Comparison of ENCODE assay signal across 8 cellular contexts in genomic region chr20:43844778-43845614, GRCh38.
A peak's percentile ranks its signal among the peaks of the same experiment; 100 is the strongest.
DNase-seq lines count a peak whose midpoint lies in the region; TF ChIP-seq lines count a peak whose summit lies in the region.

No MANE protein-coding gene starts in this region.

- WGBS in endodermal cell (ENCODE audit: insufficient coverage in 1 of 2, insufficient read length in 1 of 2), 2 experiments = 67 to 81% methylated on average over 3 to 6 of the region's 6 CpGs

- no peaks in the 10 kb centered on the region for H3K79me2 ChIP-seq in OCI-LY1 (ENCODE audit: insufficient read depth, low read length)

- no peak overlapping the region for H3K9ac ChIP-seq in OCI-LY1 (ENCODE audit: low read length)
- H3K9ac ChIP-seq in endodermal cell (ENCODE audit: extremely low read depth, low read length, poor library complexity, severe bottlenecking) = no peak overlapping the region

- 0 out of 2 replicates have a peak, but pooled peaks have one; percentile 4 for TF ChIP-seq CTCF in OCI-LY1 (IDR thresholded peaks at IDR 0.05; ENCODE audit: low read length)
- TF ChIP-seq CTCF in endodermal cell (conservative IDR thresholded peaks at IDR 0.05) = peak; percentile 38
- no peak for TF ChIP-seq CTCF in osteocyte (IDR thresholded peaks at IDR 0.05)

- H3K9me3 Mint-ChIP-seq in endodermal cell (no peaks in the 10 kb centered on the region), osteocyte (ENCODE audit: unreplicated experiment) (no peaks in the 10 kb centered on the region)

- no peak overlapping the region for H3K27ac ChIP-seq in OCI-LY1 (ENCODE audit: low read depth, low read length, poor library complexity, severe bottlenecking)
- H3K27ac ChIP-seq in endodermal cell (ENCODE audit: low read depth, low read length) = no peak overlapping the region

- H3K36me3 ChIP-seq in OCI-LY1 (ENCODE audit: insufficient read depth, low read length) = no peaks in the 10 kb centered on the region
- no peaks in the 10 kb centered on the region for H3K36me3 ChIP-seq in endodermal cell (ENCODE audit: control insufficient read depth, insufficient read depth, low read length)

- H3K27me3 Mint-ChIP-seq in endodermal cell (ENCODE audit: insufficient read depth) (no peaks in the 10 kb centered on the region), osteocyte (ENCODE audit: unreplicated experiment) (no peaks in the 10 kb centered on the region)

- H3F3A ChIP-seq in OCI-LY1 (ENCODE audit: insufficient read depth, low read length) = no peaks in the 10 kb centered on the region

- H3K4me2 ChIP-seq in OCI-LY1 (ENCODE audit: low read length) = no peak overlapping the region

- H3K27me3 ChIP-seq in OCI-LY1 (ENCODE audit: insufficient read depth, low read length) (no peaks in the 10 kb centered on the region), endodermal cell (ENCODE audit: control insufficient read depth, insufficient read depth, low read length, poor library complexity, severe bottlenecking) (no peaks in the 10 kb centered on the region)

- H3K4me1 ChIP-seq in OCI-LY1 (ENCODE audit: insufficient read depth, low read length, severe bottlenecking) = peaks cover 12% of the 10 kb centered on the region
- no peaks in the 10 kb centered on the region for H3K4me1 ChIP-seq in endodermal cell (ENCODE audit: control insufficient read depth, insufficient read depth, low read length)

- H3K9me2 ChIP-seq in OCI-LY1 (ENCODE audit: low read depth, low read length) = no peaks in the 10 kb centered on the region

- H3K4me3 ChIP-seq in OCI-LY1 (ENCODE audit: low read depth, low read length, poor library complexity, severe bottlenecking) (no peak overlapping the region), endodermal cell (ENCODE audit: low read length) (no peak overlapping the region)

- H3K4me3 Mint-ChIP-seq in endodermal cell = no peak overlapping the region
- H3K4me3 Mint-ChIP-seq in osteocyte (ENCODE audit: unreplicated experiment) = no peak overlapping the region

- H3K4me1 Mint-ChIP-seq in endodermal cell = peaks cover 4% of the 10 kb centered on the region
- H3K4me1 Mint-ChIP-seq in osteocyte (ENCODE audit: unreplicated experiment) = peaks cover 3% of the 10 kb centered on the region

- no peak overlapping the region for H3K27ac Mint-ChIP-seq in endodermal cell
- no peak overlapping the region for H3K27ac Mint-ChIP-seq in osteocyte (ENCODE audit: unreplicated experiment)

- H3K36me3 Mint-ChIP-seq in endodermal cell (ENCODE audit: low read depth) (no peaks in the 10 kb centered on the region), osteocyte (ENCODE audit: unreplicated experiment) (no peaks in the 10 kb centered on the region)

- no peaks in the 10 kb centered on the region for H4K20me1 ChIP-seq in OCI-LY1 (ENCODE audit: insufficient read depth, low read length)

- no peak overlapping the region for H2AFZ ChIP-seq in OCI-LY1 (ENCODE audit: low read length)

- H3K9me3 ChIP-seq in OCI-LY1 (ENCODE audit: low read length) (no peaks in the 10 kb centered on the region), endodermal cell (ENCODE audit: control insufficient read depth, low read length) (no peaks in the 10 kb centered on the region)

- DNase-seq in DMS153 (lab: John Stamatoyannopoulos, UW) = peak; percentile 16
- DNase-seq in DMS153 treated with DMSO at 0.1 percent for 48 hours (lab: John Stamatoyannopoulos, UW; ENCODE audit: unreplicated experiment) = no peak
- no peak for DNase-seq in endodermal cell
- DNase-seq in osteocyte (ENCODE audit: extremely low spot score, unreplicated experiment) = peak; percentile 67
- no peak for DNase-seq in stimulated activated CD4-positive, alpha-beta T cell treated with anti-CD3 and anti-CD28 coated beads, Interleukin-4, amount 100 ng/mL, for 4 hours
- DNase-seq in NCI-H146 (lab: John Stamatoyannopoulos, UW) = no peak
- no peak for DNase-seq in middle frontal gyrus (ENCODE audit: extremely low spot score, low spot score)

Comparison
In these comparisons a context has a peak if more than half of its experiments do, and no peak if none do; other contexts are left out.
1. DNase-seq: peak in DMS153 (single experiment) and osteocyte (single experiment); none in DMS153 treated with DMSO at 0.1 percent for 48 hours (single experiment), endodermal cell (single experiment), stimulated activated CD4-positive, alpha-beta T cell treated with anti-CD3 and anti-CD28 coated beads, Interleukin-4, amount 100 ng/mL, for 4 hours (0 of 2), NCI-H146 (single experiment) and middle frontal gyrus (single experiment).